ENCODE assay signal across 15 cellular contexts in the genomic region with DNA sequence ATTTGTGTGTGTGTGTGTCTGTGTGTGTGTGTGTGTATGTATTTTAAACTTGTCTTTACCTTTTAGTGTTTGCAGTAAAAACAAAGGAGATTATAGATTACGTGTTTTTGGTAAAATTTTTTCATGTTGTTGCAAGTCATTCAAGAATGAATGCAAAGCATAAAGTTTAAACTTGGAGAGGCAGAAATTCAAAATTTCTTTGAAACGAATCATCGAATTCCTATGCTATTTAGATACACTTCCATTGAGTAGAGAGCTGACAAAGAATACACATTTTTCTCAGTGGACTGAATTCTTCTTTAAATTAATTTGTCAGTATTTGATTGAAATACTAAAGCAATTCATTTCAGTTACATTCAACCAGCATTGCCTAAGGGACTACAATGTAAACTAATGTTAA.
DNase-seq lines count a peak whose midpoint lies in the region; ATAC-seq and TF ChIP-seq lines count a peak whose summit lies in the region.
"Had no signal": no experiment of that assay in that cellular context is flagged by ENCODE, and none has a peak within 500 bp of the region (broad histone marks: within the 10 kb centered on the region; RNA-seq: fewer than 3 reads in every experiment).

No MANE protein-coding gene starts in this region.

- ATAC-seq in foreskin keratinocyte (no peak), HG02840 (IDR thresholded peaks at IDR 0.05; ENCODE audit: low FRiP score, unreplicated experiment) (no peak), GM18909 (IDR thresholded peaks at IDR 0.05; ENCODE audit: poor library complexity, unreplicated experiment) (no peak)
- ATAC-seq: left lobe of liver, T-helper 17 cell had no signal

- H3K4me3 ChIP-seq in ACC112 (ENCODE audit: low read depth, low read length) (no peak overlapping the region), astrocyte of the cerebellum (ENCODE audit: low read depth, low read length) (no peak overlapping the region), coronary artery (no peak overlapping the region)

- H3K27ac ChIP-seq in ACC112 (ENCODE audit: low read depth, low read length) (peak overlapping the region; percentile 15; the same call in 1 of the 2 replicates), foreskin keratinocyte (no peak overlapping the region), coronary artery (no peak overlapping the region)

- H3K27me3 ChIP-seq in ACC112 (ENCODE audit: insufficient read depth, low read length) (no peaks in the 10 kb centered on the region), foreskin keratinocyte (no peaks in the 10 kb centered on the region)

- no peaks in the 10 kb centered on the region for H3K36me3 ChIP-seq in ACC112 (ENCODE audit: insufficient read depth, low read length)

- TF ChIP-seq CTCF in astrocyte of the cerebellum (IDR thresholded peaks at IDR 0.05; ENCODE audit: low read depth, low read length, missing control alignments) (no peak), foreskin keratinocyte (conservative IDR thresholded peaks at IDR 0.05) (no peak), coronary artery (IDR thresholded peaks at IDR 0.05) (no peak)

- H3K4me1 ChIP-seq in ACC112 (ENCODE audit: control insufficient read depth, insufficient read depth, low read length, unreplicated experiment) (peaks cover 29% of the 10 kb centered on the region), foreskin keratinocyte (peaks cover 25% of the 10 kb centered on the region)

- H3K79me2 ChIP-seq in ACC112 (ENCODE audit: control insufficient read depth, insufficient read depth, low read length, unreplicated experiment): no peaks in the 10 kb centered on the region

- peak overlapping the region; percentile 15 for H2AFZ ChIP-seq in ACC112 (ENCODE audit: low read length, unreplicated experiment)

- in situ Hi-C loops in astrocyte of the cerebellum (cut with HindIII; ENCODE audit: low sequenced_read_pairs): no loop called here

- DNase-seq in HT1080 (ENCODE audit: low read depth) (peak; percentile 55), astrocyte of the cerebellum (ENCODE audit: low read depth) (peak; percentile 18), foreskin keratinocyte (peak; percentile 40 to 74), coronary artery (ENCODE audit: low spot score) (no peak), NCI-H82 treated with DMSO at 0.1 percent for 48 hours (lab: John Stamatoyannopoulos, UW; ENCODE audit: unreplicated experiment) (no peak)
- DNase-seq: activated CD8-positive, alpha-beta memory T cell treated with anti-CD3 and anti-CD28 coated beads, Interleukin-2, amount 50 U/mL, for 48 hours; hypothalamus; MV-4-11; NCI-H774; substantia nigra; T-helper 17 cell had no signal

Comparison
In these comparisons a context has a peak if more than half of its experiments do, and no peak if none do; other contexts are left out.
1. DNase-seq: peak in HT1080 (single experiment), astrocyte of the cerebellum (single experiment) and foreskin keratinocyte (2 of 2); none in coronary artery (single experiment) and NCI-H82 treated with DMSO at 0.1 percent for 48 hours (single experiment).